ENCODE assay signal across 9 cellular contexts in the genomic region with DNA sequence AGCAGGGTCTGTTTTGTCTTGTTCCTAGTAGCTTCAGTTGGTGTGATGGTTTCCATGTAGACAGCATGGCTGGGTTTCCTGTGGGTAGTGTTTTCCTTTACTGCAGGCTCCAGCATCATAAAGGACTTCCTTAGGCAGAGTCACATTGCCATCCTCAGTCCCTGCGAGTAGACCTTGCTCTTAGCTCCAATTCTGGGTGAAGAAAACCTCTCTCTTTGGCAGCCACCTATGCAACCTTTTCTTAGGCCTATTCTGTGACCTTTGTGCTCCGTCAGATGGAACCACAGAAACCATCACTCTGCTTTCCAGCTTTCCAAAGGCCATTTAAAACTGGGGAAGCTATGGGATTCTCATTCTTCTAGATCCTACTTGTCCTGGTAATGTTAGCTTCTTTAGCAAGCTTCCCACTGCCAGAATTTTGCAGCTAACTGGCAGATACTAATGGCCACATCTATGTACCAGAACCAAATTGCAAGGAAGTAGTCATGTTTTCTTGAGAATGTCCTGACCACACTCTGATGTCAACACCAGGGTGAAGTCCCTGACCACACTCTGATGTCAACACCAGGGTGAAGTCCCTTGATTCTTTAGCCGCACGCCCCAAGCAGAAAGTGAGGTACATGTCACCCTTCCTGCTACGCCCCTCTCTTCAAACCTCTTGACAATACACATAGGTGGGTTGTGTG.
DNase-seq lines count a peak whose midpoint lies in the region; ATAC-seq and TF ChIP-seq lines count a peak whose summit lies in the region.
"Had no signal": no experiment of that assay in that cellular context is flagged by ENCODE, and none has a peak within 500 bp of the region (broad histone marks: within the 10 kb centered on the region; RNA-seq: fewer than 3 reads in every experiment).

No MANE protein-coding gene starts in this region.

- no peak overlapping the region for H3K4me3 ChIP-seq in mesenchymal stem cell (ENCODE audit: insufficient read depth in 1 of 2, low read depth in 1 of 2, low read length in 2 of 2)
- H3K4me3 ChIP-seq: SK-N-MC had no signal

- ATAC-seq in GM18505 (IDR thresholded peaks at IDR 0.05; ENCODE audit: unreplicated experiment): peak; percentile 97
- peak; percentile 98 for ATAC-seq in GM19467 (IDR thresholded peaks at IDR 0.05; ENCODE audit: unreplicated experiment)
- ATAC-seq in HG03095 (IDR thresholded peaks at IDR 0.05; ENCODE audit: unreplicated experiment): peak; percentile 98
- ATAC-seq in activated CD8-positive, alpha-beta T cell treated with anti-CD3 and anti-CD28 coated beads, Interleukin-2, amount 10 ng/mL, durations not matched to agents 7 days and 5 days: peak; percentile 90

- POLR2A ChIA-PET in activated CD8-positive, alpha-beta T cell treated with anti-CD3 and anti-CD28 coated beads, Interleukin-2, amount 10 ng/mL, durations not matched to agents 7 days and 5 days (lab: Charles Lee): interaction anchor here (1.4 kb wide), 1 partner anchor 1290 kb away, joined by 7 read pairs; the partner anchor contains the start of gene TSPYL1

- CTCF ChIA-PET in activated CD8-positive, alpha-beta T cell treated with anti-CD3 and anti-CD28 coated beads, Interleukin-2, amount 10 ng/mL, durations not matched to agents 7 days and 5 days (lab: Charles Lee): interaction anchor here (1.0 to 1.4 kb wide), 2 partner anchors 11 to 15 kb away, joined by 3 to 4 read pairs; no protein-coding TSS in a partner anchor

- no peak overlapping the region for H2AK5ac ChIP-seq in mesenchymal stem cell (ENCODE audit: low read length, severe bottlenecking)

- no peaks in the 10 kb centered on the region for H3K79me1 ChIP-seq in mesenchymal stem cell (replicated peaks; ENCODE audit: low read length, poor library complexity, severe bottlenecking)

- no peak overlapping the region for H2BK12ac ChIP-seq in mesenchymal stem cell (ENCODE audit: low read length in 2 of 2)

- H3K4me2 ChIP-seq in mesenchymal stem cell (ENCODE audit: low read length, poor library complexity, severe bottlenecking): no peak overlapping the region

- no peak overlapping the region for H3K4ac ChIP-seq in mesenchymal stem cell (ENCODE audit: low read depth in 1 of 2, low read length in 2 of 2)

- no peak overlapping the region for H3K18ac ChIP-seq in mesenchymal stem cell (ENCODE audit: low read depth in 1 of 2, low read length in 2 of 2)

- H3K27me3 ChIP-seq in mesenchymal stem cell (ENCODE audit: control insufficient read depth in 1 of 2, insufficient read depth in 1 of 2, low read length in 2 of 2): no peaks in the 10 kb centered on the region

- no peak overlapping the region for H2BK15ac ChIP-seq in mesenchymal stem cell (ENCODE audit: low read depth, poor library complexity, severe bottlenecking)

- no peaks in the 10 kb centered on the region for H3K9me3 ChIP-seq in mesenchymal stem cell (ENCODE audit: control insufficient read depth, low read length)

- H3K4me3 Mint-ChIP-seq in activated CD8-positive, alpha-beta T cell treated with anti-CD3 and anti-CD28 coated beads, Interleukin-2, amount 10 ng/mL, durations not matched to agents 7 days and 5 days: no peak overlapping the region

- H3K4me1 ChIP-seq in mesenchymal stem cell (ENCODE audit: control insufficient read depth, insufficient read depth, low read depth, low read length): no peaks in the 10 kb centered on the region

- no peak overlapping the region for H3K9ac ChIP-seq in mesenchymal stem cell (ENCODE audit: low read length)

- no peak for TF ChIP-seq POLR2A in GM18505 (IDR thresholded peaks at IDR 0.05; ENCODE audit: borderline replicate concordance, extremely low read depth, insufficient read depth, insufficient read length)

- peak; percentile 77 for DNase-seq in activated CD8-positive, alpha-beta T cell treated with anti-CD3 and anti-CD28 coated beads, Interleukin-2, amount 10 ng/mL, durations not matched to agents 7 days and 5 days
- DNase-seq in DMS153 (lab: John Stamatoyannopoulos, UW): no peak
- no peak for DNase-seq in mesenchymal stem cell
- no peak for DNase-seq in KG1 (lab: John Stamatoyannopoulos, UW)
- no peak for DNase-seq in mucosa of gallbladder (ENCODE audit: low spot score)

- H3K23ac ChIP-seq in mesenchymal stem cell (ENCODE audit: low read length in 2 of 2): no peak overlapping the region

- H4K8ac ChIP-seq in mesenchymal stem cell (ENCODE audit: low read length): no peak overlapping the region

- H3K36me3 Mint-ChIP-seq in activated CD8-positive, alpha-beta T cell treated with anti-CD3 and anti-CD28 coated beads, Interleukin-2, amount 10 ng/mL, durations not matched to agents 7 days and 5 days (ENCODE audit: low read depth): no peaks in the 10 kb centered on the region

- H3K27ac Mint-ChIP-seq in activated CD8-positive, alpha-beta T cell treated with anti-CD3 and anti-CD28 coated beads, Interleukin-2, amount 10 ng/mL, durations not matched to agents 7 days and 5 days: peak overlapping the region; percentile 88

- no peaks in the 10 kb centered on the region for H3K36me3 ChIP-seq in mesenchymal stem cell (ENCODE audit: control insufficient read depth in 1 of 2, insufficient read depth in 2 of 2, low read depth in 1 of 2, low read length in 2 of 2)

- H3K4me1 Mint-ChIP-seq in activated CD8-positive, alpha-beta T cell treated with anti-CD3 and anti-CD28 coated beads, Interleukin-2, amount 10 ng/mL, durations not matched to agents 7 days and 5 days (ENCODE audit: low read depth): peaks cover 19% of the 10 kb centered on the region

- no peak overlapping the region for H4K91ac ChIP-seq in mesenchymal stem cell (ENCODE audit: low read length)

- H2AFZ ChIP-seq in mesenchymal stem cell (ENCODE audit: low read depth, low read length): no peak overlapping the region

- no peak overlapping the region for H2BK5ac ChIP-seq in mesenchymal stem cell (ENCODE audit: low read depth, low read length, poor library complexity, severe bottlenecking)

- no peaks in the 10 kb centered on the region for H3K27me3 Mint-ChIP-seq in activated CD8-positive, alpha-beta T cell treated with anti-CD3 and anti-CD28 coated beads, Interleukin-2, amount 10 ng/mL, durations not matched to agents 7 days and 5 days (ENCODE audit: low read depth)

- peaks cover 4% of the 10 kb centered on the region for H3K9me3 Mint-ChIP-seq in activated CD8-positive, alpha-beta T cell treated with anti-CD3 and anti-CD28 coated beads, Interleukin-2, amount 10 ng/mL, durations not matched to agents 7 days and 5 days (ENCODE audit: insufficient read depth)

- 74% methylated on average over 2 of the region's 5 CpGs for WGBS in mesenchymal stem cell

- H3K27ac ChIP-seq in mesenchymal stem cell (ENCODE audit: low read length, poor library complexity, severe bottlenecking): no peak overlapping the region
- H3K27ac ChIP-seq: SK-N-MC had no signal

- no peak overlapping the region for H2BK120ac ChIP-seq in mesenchymal stem cell (ENCODE audit: low read depth, low read length)

- no peak overlapping the region for H3K14ac ChIP-seq in mesenchymal stem cell (ENCODE audit: low read length in 2 of 2)
